Comparison of ENCODE assay signal across 2 cellular contexts in genomic region chr2:71618327-71619113, GRCh38.
TF ChIP-seq lines count a peak whose summit lies in the region.

No MANE protein-coding gene starts in this region.

TF ChIP-seq in HCT116, 20 proteins besides CTCF, POLR2A, EP300 and RAD21 (continued from another document):
- TF ChIP-seq REST (IDR thresholded peaks at IDR 0.05; ENCODE audit: low read depth) = no peak
- no peak for TF ChIP-seq ZFX (IDR thresholded peaks at IDR 0.05)
- TF ChIP-seq CBX3 (IDR thresholded peaks at IDR 0.05; ENCODE audit: low read depth) = no peak
- no peak for TF ChIP-seq POLR2AphosphoS5 (IDR thresholded peaks at IDR 0.05; ENCODE audit: low read depth, low read length)
- TF ChIP-seq SP1 (IDR thresholded peaks at IDR 0.05; ENCODE audit: low read depth) = no peak
- TF ChIP-seq FOSL1 (IDR thresholded peaks at IDR 0.05; ENCODE audit: low read depth) = no peak
- TF ChIP-seq, protein P1, sequence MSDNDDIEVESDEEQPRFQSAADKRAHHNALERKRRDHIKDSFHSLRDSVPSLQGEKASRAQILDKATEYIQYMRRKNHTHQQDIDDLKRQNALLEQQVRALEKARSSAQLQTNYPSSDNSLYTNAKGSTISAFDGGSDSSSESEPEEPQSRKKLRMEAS (IDR thresholded peaks at IDR 0.05) = no peak
- no peak for TF ChIP-seq EGR1 (IDR thresholded peaks at IDR 0.05; ENCODE audit: low read depth)

TF ChIP-seq in GM12878, 131 proteins besides CTCF, POLR2A, EP300 and RAD21 (continued from another document):
- TF ChIP-seq, protein P1 (IDR thresholded peaks at IDR 0.05; ENCODE audit: low read depth, low read length) = no peak
- TF ChIP-seq IRF4 (IDR thresholded peaks at IDR 0.05; ENCODE audit: low read depth, low read length) (no peak), NFIC (IDR thresholded peaks at IDR 0.05; ENCODE audit: low read depth, low read length) (no peak), JUND (IDR thresholded peaks at IDR 0.05; ENCODE audit: low read depth, low read length) (no peak), POLR2AphosphoS5 (IDR thresholded peaks at IDR 0.05; ENCODE audit: low read length) (no peak), NBN (IDR thresholded peaks at IDR 0.05) (no peak), RFX5 (IDR thresholded peaks at IDR 0.05; ENCODE audit: low read depth, low read length) (no peak), NRF1 (conservative IDR thresholded peaks at IDR 0.05; ENCODE audit: low read depth, low read length) (no peak), TCF12 (IDR thresholded peaks at IDR 0.05; ENCODE audit: low read depth, low read length) (no peak), ATF3 (IDR thresholded peaks at IDR 0.05; ENCODE audit: borderline replicate concordance, extremely low read depth, low read depth, low read length) (no peak), CHD1 (IDR thresholded peaks at IDR 0.05; ENCODE audit: low read depth, low read length) (no peak), RUNX3 (IDR thresholded peaks at IDR 0.05; ENCODE audit: low read length) (no peak), MYC (IDR thresholded peaks at IDR 0.05; ENCODE audit: insufficient read depth, insufficient read length, insufficient replicate concordance, low read length, severe bottlenecking) (no peak)
- TF ChIP-seq, protein P2, sequence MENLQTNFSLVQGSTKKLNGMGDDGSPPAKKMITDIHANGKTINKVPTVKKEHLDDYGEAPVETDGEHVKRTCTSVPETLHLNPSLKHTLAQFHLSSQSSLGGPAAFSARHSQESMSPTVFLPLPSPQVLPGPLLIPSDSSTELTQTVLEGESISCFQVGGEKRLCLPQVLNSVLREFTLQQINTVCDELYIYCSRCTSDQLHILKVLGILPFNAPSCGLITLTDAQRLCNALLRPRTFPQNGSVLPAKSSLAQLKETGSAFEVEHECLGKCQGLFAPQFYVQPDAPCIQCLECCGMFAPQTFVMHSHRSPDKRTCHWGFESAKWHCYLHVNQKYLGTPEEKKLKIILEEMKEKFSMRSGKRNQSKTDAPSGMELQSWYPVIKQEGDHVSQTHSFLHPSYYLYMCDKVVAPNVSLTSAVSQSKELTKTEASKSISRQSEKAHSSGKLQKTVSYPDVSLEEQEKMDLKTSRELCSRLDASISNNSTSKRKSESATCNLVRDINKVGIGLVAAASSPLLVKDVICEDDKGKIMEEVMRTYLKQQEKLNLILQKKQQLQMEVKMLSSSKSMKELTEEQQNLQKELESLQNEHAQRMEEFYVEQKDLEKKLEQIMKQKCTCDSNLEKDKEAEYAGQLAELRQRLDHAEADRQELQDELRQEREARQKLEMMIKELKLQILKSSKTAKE (IDR thresholded peaks at IDR 0.05; ENCODE audit: low read depth, poor library complexity, severe bottlenecking) = no peak
- TF ChIP-seq, protein P3, sequence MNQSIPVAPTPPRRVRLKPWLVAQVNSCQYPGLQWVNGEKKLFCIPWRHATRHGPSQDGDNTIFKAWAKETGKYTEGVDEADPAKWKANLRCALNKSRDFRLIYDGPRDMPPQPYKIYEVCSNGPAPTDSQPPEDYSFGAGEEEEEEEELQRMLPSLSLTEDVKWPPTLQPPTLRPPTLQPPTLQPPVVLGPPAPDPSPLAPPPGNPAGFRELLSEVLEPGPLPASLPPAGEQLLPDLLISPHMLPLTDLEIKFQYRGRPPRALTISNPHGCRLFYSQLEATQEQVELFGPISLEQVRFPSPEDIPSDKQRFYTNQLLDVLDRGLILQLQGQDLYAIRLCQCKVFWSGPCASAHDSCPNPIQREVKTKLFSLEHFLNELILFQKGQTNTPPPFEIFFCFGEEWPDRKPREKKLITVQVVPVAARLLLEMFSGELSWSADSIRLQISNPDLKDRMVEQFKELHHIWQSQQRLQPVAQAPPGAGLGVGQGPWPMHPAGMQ (IDR thresholded peaks at IDR 0.05; ENCODE audit: borderline replicate concordance) = no peak
- TF ChIP-seq, protein P4, sequence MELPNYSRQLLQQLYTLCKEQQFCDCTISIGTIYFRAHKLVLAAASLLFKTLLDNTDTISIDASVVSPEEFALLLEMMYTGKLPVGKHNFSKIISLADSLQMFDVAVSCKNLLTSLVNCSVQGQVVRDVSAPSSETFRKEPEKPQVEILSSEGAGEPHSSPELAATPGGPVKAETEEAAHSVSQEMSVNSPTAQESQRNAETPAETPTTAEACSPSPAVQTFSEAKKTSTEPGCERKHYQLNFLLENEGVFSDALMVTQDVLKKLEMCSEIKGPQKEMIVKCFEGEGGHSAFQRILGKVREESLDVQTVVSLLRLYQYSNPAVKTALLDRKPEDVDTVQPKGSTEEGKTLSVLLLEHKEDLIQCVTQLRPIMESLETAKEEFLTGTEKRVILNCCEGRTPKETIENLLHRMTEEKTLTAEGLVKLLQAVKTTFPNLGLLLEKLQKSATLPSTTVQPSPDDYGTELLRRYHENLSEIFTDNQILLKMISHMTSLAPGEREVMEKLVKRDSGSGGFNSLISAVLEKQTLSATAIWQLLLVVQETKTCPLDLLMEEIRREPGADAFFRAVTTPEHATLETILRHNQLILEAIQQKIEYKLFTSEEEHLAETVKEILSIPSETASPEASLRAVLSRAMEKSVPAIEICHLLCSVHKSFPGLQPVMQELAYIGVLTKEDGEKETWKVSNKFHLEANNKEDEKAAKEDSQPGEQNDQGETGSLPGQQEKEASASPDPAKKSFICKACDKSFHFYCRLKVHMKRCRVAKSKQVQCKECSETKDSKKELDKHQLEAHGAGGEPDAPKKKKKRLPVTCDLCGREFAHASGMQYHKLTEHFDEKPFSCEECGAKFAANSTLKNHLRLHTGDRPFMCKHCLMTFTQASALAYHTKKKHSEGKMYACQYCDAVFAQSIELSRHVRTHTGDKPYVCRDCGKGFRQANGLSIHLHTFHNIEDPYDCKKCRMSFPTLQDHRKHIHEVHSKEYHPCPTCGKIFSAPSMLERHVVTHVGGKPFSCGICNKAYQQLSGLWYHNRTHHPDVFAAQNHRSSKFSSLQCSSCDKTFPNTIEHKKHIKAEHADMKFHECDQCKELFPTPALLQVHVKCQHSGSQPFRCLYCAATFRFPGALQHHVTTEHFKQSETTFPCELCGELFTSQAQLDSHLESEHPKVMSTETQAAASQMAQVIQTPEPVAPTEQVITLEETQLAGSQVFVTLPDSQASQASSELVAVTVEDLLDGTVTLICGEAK (IDR thresholded peaks at IDR 0.05; ENCODE audit: borderline replicate concordance) = no peak
TF ChIP-seq in GM12878: peak in this region for 0.
